ENCODE assay signal across 7 cellular contexts in the genomic region with DNA sequence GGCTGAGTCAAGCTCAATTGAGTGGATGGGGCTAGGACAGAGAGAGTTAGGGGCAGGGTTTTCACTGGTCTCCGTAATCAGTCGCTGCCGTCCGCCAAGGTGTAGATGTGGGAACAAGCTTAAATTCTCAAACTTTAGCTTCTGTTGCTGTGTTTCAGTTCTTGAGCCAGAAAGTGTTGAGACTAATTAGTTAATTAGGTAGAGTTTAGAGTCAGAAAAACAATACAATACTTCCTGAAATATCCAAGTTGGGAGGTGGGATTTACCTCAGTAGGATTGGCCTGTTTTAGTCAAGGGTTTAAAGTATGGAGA. TPM values are rescaled to one million over a fixed set of nuclear protein-coding genes. Genes with fewer than 3 reads are reported as not detected.
DNase-seq lines count a peak whose midpoint lies in the region; ATAC-seq, FAIRE-seq and TF ChIP-seq lines count a peak whose summit lies in the region.

No MANE protein-coding gene starts in this region.

- no peak for DNase-seq in ascending aorta (ENCODE audit: low spot score in 2 of 2)
- no peak for DNase-seq in keratinocyte (ENCODE audit: low read depth, low spot score)
- no peak for DNase-seq in testis
- no peak for DNase-seq in ACHN
- no peak for DNase-seq in NCI-H1092 treated with DMSO at 0.1 percent for 48 hours (lab: John Stamatoyannopoulos, UW)

- TF ChIP-seq CTCF in ascending aorta (IDR thresholded peaks at IDR 0.05) = no peak
- no peak for TF ChIP-seq CTCF in keratinocyte (optimal IDR thresholded peaks at IDR 0.05 in 1 of 3, IDR thresholded peaks at IDR 0.05 in 1 of 3, conservative IDR thresholded peaks at IDR 0.05 in 1 of 3; ENCODE audit: extremely low read depth in 1 of 3, insufficient read depth in 2 of 3, low read length in 3 of 3)
- TF ChIP-seq CTCF in testis (IDR thresholded peaks at IDR 0.05) = no peak

- H3K9me3 ChIP-seq in HUES48 (ENCODE audit: control insufficient read depth, insufficient read depth, low read length) = no peaks in the 10 kb centered on the region
- no peaks in the 10 kb centered on the region for H3K9me3 ChIP-seq in ascending aorta
- no peaks in the 10 kb centered on the region for H3K9me3 ChIP-seq in keratinocyte (ENCODE audit: control insufficient read depth, low read depth, low read length)
- no peaks in the 10 kb centered on the region for H3K9me3 ChIP-seq in testis

- intact Hi-C loops in ascending aorta (cut with DNase I) = loop anchor here (1.0 to 5.0 kb wide), 6 partner anchors 41 to 481 kb away; a partner anchor contains a TSS
- intact Hi-C loops in testis (cut with DNase I; ENCODE audit: low total_unique reads) = loop anchor here (5.0 kb wide), 1 partner anchor 39 kb away; a partner anchor contains a TSS

- H3K27me3 ChIP-seq in HUES48 (ENCODE audit: control insufficient read depth, insufficient read depth, low read length) (no peaks in the 10 kb centered on the region), ascending aorta (no peaks in the 10 kb centered on the region), keratinocyte (ENCODE audit: control insufficient read depth, extremely low read depth, insufficient read depth, low read length) (no peaks in the 10 kb centered on the region), testis (no peaks in the 10 kb centered on the region)

- H2AFZ ChIP-seq in keratinocyte (ENCODE audit: control insufficient read depth, low read length) = peak overlapping the region; percentile 35

- H3K27ac ChIP-seq in HUES48 (ENCODE audit: low read depth, low read length) (peak overlapping the region; percentile 100), ascending aorta (peak overlapping the region; percentile 100), keratinocyte (ENCODE audit: control insufficient read depth, insufficient read depth, low read length) (peak overlapping the region; percentile 98), testis (peak overlapping the region; percentile 100)

- peaks cover 9% of the 10 kb centered on the region for H4K20me1 ChIP-seq in keratinocyte (ENCODE audit: control insufficient read depth, extremely low read depth, insufficient read depth, low read length)

- H3K36me3 ChIP-seq in HUES48 (ENCODE audit: control insufficient read depth, insufficient read depth, low read length) (peaks cover 21% of the 10 kb centered on the region), ascending aorta (no peaks in the 10 kb centered on the region), keratinocyte (ENCODE audit: control insufficient read depth in 2 of 2, extremely low read depth in 1 of 2, insufficient read depth in 2 of 2, low read length in 2 of 2) (peaks cover 0 to 6% of the 10 kb centered on the region in 2 experiments), testis (ENCODE audit: low read depth, missing control alignments) (no peaks in the 10 kb centered on the region)

- peaks cover 37% of the 10 kb centered on the region for H3K79me2 ChIP-seq in keratinocyte (ENCODE audit: control insufficient read depth, insufficient read depth, low read length)

- H3K4me3 ChIP-seq in HUES48 (ENCODE audit: low read depth, low read length) = peak overlapping the region; percentile 99
- H3K4me3 ChIP-seq in ascending aorta = peak overlapping the region; percentile 83 to 88
- peak overlapping the region; percentile 83 to 93 (median 86) for H3K4me3 ChIP-seq in keratinocyte (ENCODE audit: control insufficient read depth in 2 of 3, extremely low read depth in 1 of 3, insufficient read depth in 2 of 3, low read depth in 1 of 3, low read length in 3 of 3)
- H3K4me3 ChIP-seq in testis = peak overlapping the region; percentile 96 to 99

- in situ Hi-C loops in ACHN (cut with HindIII; ENCODE audit: low pct_ligation_motif_present, low pct_unique_long_range_greater_than_20kb, low sequenced_read_pairs) = no loop called here

- ATAC-seq in HG03354 (IDR thresholded peaks at IDR 0.05; ENCODE audit: poor library complexity, severe bottlenecking, unreplicated experiment) = no peak

- peaks cover 44% of the 10 kb centered on the region for H3K4me1 ChIP-seq in HUES48 (ENCODE audit: control insufficient read depth, insufficient read depth, low read length)
- H3K4me1 ChIP-seq in ascending aorta = peaks cover 0 to 11% of the 10 kb centered on the region in 2 donors
- peaks cover 22% of the 10 kb centered on the region for H3K4me1 ChIP-seq in keratinocyte (ENCODE audit: control insufficient read depth, extremely low read depth, insufficient read depth, low read length)
- H3K4me1 ChIP-seq in testis = peaks cover 16% of the 10 kb centered on the region

- WGBS in testis, 2 donors = 0 to 2% methylated on average over 4 of the region's 4 CpGs

- peak overlapping the region; percentile 97 for H3K4me2 ChIP-seq in keratinocyte (ENCODE audit: control insufficient read depth, extremely low read depth, insufficient read depth, low read depth, low read length)

- dilution Hi-C loops in keratinocyte (cut with MboI; ENCODE audit: extremely low pct_ligation_motif_present, low sequenced_read_pairs) = no loop called here

- no peak for FAIRE-seq in keratinocyte (lab: Jason Lieb, UNC)

- no peak for TF ChIP-seq POLR2A in testis (IDR thresholded peaks at IDR 0.05)

- H3K9me1 ChIP-seq in keratinocyte (ENCODE audit: control insufficient read depth, extremely low read depth, insufficient read depth, low read length) = no peaks in the 10 kb centered on the region

- H3K9ac ChIP-seq in HUES48 (ENCODE audit: low read depth, low read length) (peak overlapping the region; percentile 99), keratinocyte (ENCODE audit: control insufficient read depth, extremely low read depth, insufficient read depth, low read length) (peak overlapping the region; percentile 99)

RNA-seq across cellular contexts. Expression of a gene that starts 1.1 kb away (rescaled TPM):
- total RNA-seq in ascending aorta (379 TPM), testis (100 to 1,000 TPM; 357 to 363 TPM)
- polyA plus RNA-seq in keratinocyte (355 to 567 TPM (median 388 TPM) in 3 replicates), testis (ENCODE audit: insufficient read depth, low read depth, low replicate concordance) (286 TPM)
- 180 TPM for polyA plus RNA-seq in keratinocyte (2011; ENCODE audit: low read depth)
- 409 and 668 TPM in 2 replicates for polyA plus RNA-seq in keratinocyte (2011; cell fraction: cytosol; rRNA removed)
- polyA plus RNA-seq in keratinocyte (2011; cell fraction: nucleus; rRNA removed) = 330 and 429 TPM in 2 replicates
- polyA plus RNA-seq in keratinocyte (2012; ENCODE audit: low replicate concordance) = 346 and 465 TPM in 2 replicates
- 218 to 413 TPM (median 290 TPM) in 3 replicates for polyA minus RNA-seq in keratinocyte
- polyA minus RNA-seq in keratinocyte (2011; cell fraction: cytosol; rRNA and poly(A)+ RNA removed) = 315 TPM
- polyA minus RNA-seq in keratinocyte (2011; cell fraction: nucleus; rRNA and poly(A)+ RNA removed) = 122 and 167 TPM in 2 replicates

RNA-seq across cellular contexts. Expression of a gene that starts 40.3 kb away (rescaled TPM):
- total RNA-seq in ascending aorta (10.4 TPM), testis (10 to 100 TPM in 1 of 2 donors, 1 to 10 TPM in 1; 8.4 to 10.3 TPM)
- polyA plus RNA-seq in keratinocyte (20.8 to 36.6 TPM (median 21.6 TPM) in 3 replicates), testis (ENCODE audit: insufficient read depth, low read depth, low replicate concordance) (19.4 TPM)
- polyA plus RNA-seq in keratinocyte (2011; ENCODE audit: low read depth) = 4.7 TPM
- 19.3 and 30.4 TPM in 2 replicates for polyA plus RNA-seq in keratinocyte (2011; cell fraction: cytosol; rRNA removed)
- polyA plus RNA-seq in keratinocyte (2011; cell fraction: nucleus; rRNA removed) = 5.0 and 7.5 TPM in 2 replicates
- polyA plus RNA-seq in keratinocyte (2012; ENCODE audit: low replicate concordance) = 22.5 and 31.2 TPM in 2 replicates
- 9.2 to 12.6 TPM (median 11.4 TPM) in 3 replicates for polyA minus RNA-seq in keratinocyte
- 18.2 TPM for polyA minus RNA-seq in keratinocyte (2011; cell fraction: cytosol; rRNA and poly(A)+ RNA removed)
- polyA minus RNA-seq in keratinocyte (2011; cell fraction: nucleus; rRNA and poly(A)+ RNA removed) = 2.3 and 5.4 TPM in 2 replicates
